12 cellular contexts compared by ENCODE assay signal in genomic region chr10:24382596-24382978, GRCh38.
DNase-seq lines count a peak whose midpoint lies in the region; ATAC-seq and TF ChIP-seq lines count a peak whose summit lies in the region.
"Had no signal": no experiment of that assay in that cellular context is flagged by ENCODE, and none has a peak within 500 bp of the region (broad histone marks: within the 10 kb centered on the region; RNA-seq: fewer than 3 reads in every experiment).

No MANE protein-coding gene starts in this region.

- H3K9ac ChIP-seq in mucosa of stomach (ENCODE audit: low read length) = peak overlapping the region; percentile 48

- peak; percentile 29 for DNase-seq in GM12864 (ENCODE audit: low read depth)
- peak; percentile 19 for DNase-seq in GM20000 (ENCODE audit: low spot score)
- no peak for DNase-seq in RWPE2 (ENCODE audit: low spot score)
- no peak for DNase-seq in OCI-M1 (lab: John Stamatoyannopoulos, UW)
- no peak for DNase-seq in substantia nigra (lab: John Stamatoyannopoulos, UW)
- no peak for DNase-seq in tibial nerve (ENCODE audit: low spot score in 2 of 2)
- DNase-seq: activated B cell treated with CpG ODN at 0.5 μM for 24 hours, aorta, DND-41, MV-4-11 had no signal

- H3K27me3 ChIP-seq in RWPE2 (ENCODE audit: insufficient read depth, poor library complexity, severe bottlenecking) (no peaks in the 10 kb centered on the region), mucosa of stomach (ENCODE audit: control insufficient read depth, insufficient read depth, low read length) (no peaks in the 10 kb centered on the region), tibial nerve (no peaks in the 10 kb centered on the region)

- H3K4me3 ChIP-seq in GM12864 (ENCODE audit: low read depth, low read length) = no peak overlapping the region
- H3K4me3 ChIP-seq in RWPE2 (ENCODE audit: severe bottlenecking) = no peak overlapping the region
- no peak overlapping the region for H3K4me3 ChIP-seq in mucosa of stomach (ENCODE audit: low read length)
- no peak overlapping the region for H3K4me3 ChIP-seq in tibial nerve

- 64 to 71% methylated on average over 3 of the region's 3 CpGs for WGBS in tibial nerve, 2 donors

- H3K4me1 ChIP-seq in RWPE2 (ENCODE audit: insufficient read depth, poor library complexity, severe bottlenecking) = peaks cover 17% of the 10 kb centered on the region
- peaks cover 26% of the 10 kb centered on the region for H3K4me1 ChIP-seq in mucosa of stomach (ENCODE audit: control insufficient read depth, insufficient read depth, low read length)
- H3K4me1 ChIP-seq in tibial nerve = peaks cover 0 to 30% (median 11%) of the 10 kb centered on the region in 4 donors

- no peak for TF ChIP-seq POLR2A in tibial nerve (IDR thresholded peaks at IDR 0.05)

- no peak for TF ChIP-seq EP300 in tibial nerve (IDR thresholded peaks at IDR 0.05)

- H3K27ac ChIP-seq in RWPE2 (ENCODE audit: poor library complexity, severe bottlenecking) = peak overlapping the region; percentile 95
- H3K27ac ChIP-seq in substantia nigra (ENCODE audit: low read depth, low read length, poor library complexity, severe bottlenecking) = no peak overlapping the region
- H3K27ac ChIP-seq in tibial nerve = peak overlapping the region in 2 of 4 donors; percentile 40 to 76

- H3K9me3 ChIP-seq in RWPE2 (ENCODE audit: severe bottlenecking) = no peaks in the 10 kb centered on the region
- H3K9me3 ChIP-seq in mucosa of stomach (ENCODE audit: control insufficient read depth, low read length) = no peaks in the 10 kb centered on the region
- no peaks in the 10 kb centered on the region for H3K9me3 ChIP-seq in tibial nerve

- TF ChIP-seq CTCF in GM12864 (IDR thresholded peaks at IDR 0.05; ENCODE audit: low read depth, low read length, missing control alignments) (no peak), GM20000 (IDR thresholded peaks at IDR 0.05; ENCODE audit: extremely low read depth, missing control alignments) (no peak), RWPE2 (IDR thresholded peaks at IDR 0.05; ENCODE audit: poor library complexity, severe bottlenecking) (no peak), tibial nerve (IDR thresholded peaks at IDR 0.05) (no peak)

- ATAC-seq in RWPE2 (ENCODE audit: low read depth) (no peak), HG02678 (IDR thresholded peaks at IDR 0.05; ENCODE audit: unreplicated experiment) (no peak)

- H3K36me3 ChIP-seq in RWPE2 (ENCODE audit: low read depth) (peaks cover 17% of the 10 kb centered on the region), mucosa of stomach (ENCODE audit: control insufficient read depth, insufficient read depth, low read length) (no peaks in the 10 kb centered on the region), tibial nerve (no peaks in the 10 kb centered on the region)

Comparison
In these comparisons a context has a peak if more than half of its experiments do, and no peak if none do; other contexts are left out.
1. DNase-seq: peak in GM12864 (single experiment) and GM20000 (single experiment); none in RWPE2 (single experiment), OCI-M1 (single experiment), substantia nigra (0 of 49) and tibial nerve (0 of 2).